Comparison of ENCODE assay signal across 23 cellular contexts in the genomic region with DNA sequence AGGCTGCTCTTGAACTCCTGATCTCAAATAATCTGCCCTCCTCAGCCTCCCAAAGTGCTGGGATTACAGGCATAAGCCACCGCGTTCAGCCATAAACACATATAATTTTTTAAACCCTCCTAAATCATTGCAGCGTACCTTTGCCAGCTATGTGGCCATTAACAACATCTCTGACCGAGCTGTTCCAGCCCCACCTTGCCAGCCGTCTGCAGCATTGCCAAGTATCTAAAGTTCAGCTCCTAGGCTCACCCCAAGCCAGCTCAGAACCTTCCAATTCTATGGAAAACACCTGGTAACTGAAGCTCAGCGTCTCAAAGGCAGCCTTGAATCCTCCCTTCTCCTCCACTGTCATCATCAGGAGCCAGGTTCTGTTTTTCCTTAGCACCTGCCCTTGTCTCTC. TPM values are rescaled to one million over a fixed set of nuclear protein-coding genes. Genes with fewer than 3 reads are reported as not detected.
DNase-seq lines count a peak whose midpoint lies in the region; ATAC-seq and TF ChIP-seq lines count a peak whose summit lies in the region.
"Had no signal": no experiment of that assay in that cellular context is flagged by ENCODE, and none has a peak within 500 bp of the region (broad histone marks: within the 10 kb centered on the region; RNA-seq: fewer than 3 reads in every experiment).

No MANE protein-coding gene starts in this region.

- H3K27me3 ChIP-seq in GM23338 (ENCODE audit: insufficient read depth) (peaks cover 25% of the 10 kb centered on the region), neural cell (ENCODE audit: insufficient read depth, low read depth, low read length) (peaks cover 18% of the 10 kb centered on the region)

- no peaks in the 10 kb centered on the region for H3K36me3 ChIP-seq in GM23338 (ENCODE audit: insufficient read depth)
- no peaks in the 10 kb centered on the region for H3K36me3 ChIP-seq in neural cell (ENCODE audit: insufficient read depth, low read length)

- intact Hi-C loops in left colon (cut with DNase I, micrococcal nuclease) = no loop called here

- no peaks in the 10 kb centered on the region for H3K79me2 ChIP-seq in GM23338 (replicated peaks; ENCODE audit: insufficient read depth)
- no peaks in the 10 kb centered on the region for H3K79me2 ChIP-seq in neural cell (replicated peaks; ENCODE audit: insufficient read depth, low read length)

- H4K20me1 ChIP-seq in GM23338 (replicated peaks; ENCODE audit: insufficient read depth) (no peaks in the 10 kb centered on the region), neural cell (ENCODE audit: insufficient read depth) (no peaks in the 10 kb centered on the region)

- no peak overlapping the region for H3K4me3 Mint-ChIP-seq in GM23338
- H3K4me3 Mint-ChIP-seq: CD8-positive, alpha-beta memory T cell had no signal

- H3K9me2 ChIP-seq in GM23338 (ENCODE audit: insufficient read depth) (no peaks in the 10 kb centered on the region), neural cell (ENCODE audit: insufficient read depth, low read length) (no peaks in the 10 kb centered on the region)

- H3K27ac ChIP-seq in GM23338 (ENCODE audit: low read depth) (no peak overlapping the region), neural cell (ENCODE audit: low read length) (no peak overlapping the region)
- H3K27ac ChIP-seq: 22Rv1, KMS-11 had no signal

- no peak for TF ChIP-seq RAD21 in neural cell (conservative IDR thresholded peaks at IDR 0.05)

- no peak for TF ChIP-seq EP300 in neural cell (conservative IDR thresholded peaks at IDR 0.05; ENCODE audit: poor library complexity, severe bottlenecking)

- H2AFZ ChIP-seq in GM23338 (peak overlapping the region; percentile 72; the same call in 1 of the 2 replicates), neural cell (ENCODE audit: low read depth, low read length) (no peak overlapping the region)

- no peaks in the 10 kb centered on the region for H3K9me3 ChIP-seq in neural cell (ENCODE audit: low read length)

- peaks cover 20% of the 10 kb centered on the region for H3K27me3 Mint-ChIP-seq in GM23338 (ENCODE audit: insufficient read depth, low read depth, poor library complexity)

- ATAC-seq in GM23338 (no peak), left colon (peak; percentile 86)
- ATAC-seq: SK-N-SH treated with all-trans-retinoic acid at 6 μM for 48 hours had no signal

- H3K9ac ChIP-seq in neural cell (ENCODE audit: low read length) = peak overlapping the region; percentile 7
- H3K9ac ChIP-seq: KMS-11 had no signal

- DNase-seq in NCI-H146 treated with DMSO at 0.1 percent for 48 hours (lab: John Stamatoyannopoulos, UW; ENCODE audit: unreplicated experiment) = peak; percentile 67
- DNase-seq in NCI-H146 (lab: John Stamatoyannopoulos, UW) = no peak
- no peak for DNase-seq in GM23338 (ENCODE audit: low spot score)
- DNase-seq in left colon = peak; percentile 47 to 51
- no peak for DNase-seq in KG1 (lab: John Stamatoyannopoulos, UW)
- DNase-seq in NCI-H526 treated with DMSO at 0.1 percent for 48 hours (lab: John Stamatoyannopoulos, UW) = no peak
- no peak for DNase-seq in ACHN
- DNase-seq: AML-193; C1 segment of cervical spinal cord; Calu3; CD8-positive, alpha-beta memory T cell; DMS153; MV-4-11; NCI-H1105 treated with DMSO at 0.1 percent for 48 hours; NCI-H1694 treated with DMSO at 0.1 percent for 48 hours; NCI-H524 treated with DMSO at 0.1 percent for 48 hours had no signal

- no peaks in the 10 kb centered on the region for H3K4me1 ChIP-seq in GM23338 (ENCODE audit: insufficient read depth)

- H3K4me1 Mint-ChIP-seq in GM23338 = peaks cover 2% of the 10 kb centered on the region; the same call in 1 of the 3 replicates

- H3K4me2 ChIP-seq in GM23338 (no peak overlapping the region), neural cell (ENCODE audit: low read length) (no peak overlapping the region)
- H3K4me2 ChIP-seq: KMS-11 had no signal

- peaks cover 2% of the 10 kb centered on the region; the same call in 1 of the 3 replicates for H3K9me3 Mint-ChIP-seq in GM23338
- H3K9me3 Mint-ChIP-seq: CD8-positive, alpha-beta memory T cell had no signal

- in situ Hi-C loops in ACHN (cut with HindIII; ENCODE audit: low pct_ligation_motif_present, low pct_unique_long_range_greater_than_20kb, low sequenced_read_pairs) = no loop called here

- H3K36me3 Mint-ChIP-seq in GM23338 (ENCODE audit: low read depth) = no peaks in the 10 kb centered on the region
- H3K36me3 Mint-ChIP-seq: CD8-positive, alpha-beta memory T cell had no signal

- no peak overlapping the region for H3K27ac Mint-ChIP-seq in GM23338

- no peak for TF ChIP-seq CTCF in GM23338 (conservative IDR thresholded peaks at IDR 0.05; ENCODE audit: low read depth in 2 of 2)
- no peak for TF ChIP-seq CTCF in neural cell (IDR thresholded peaks at IDR 0.05; ENCODE audit: poor library complexity, severe bottlenecking)

- no peaks in the 10 kb centered on the region for H3F3A ChIP-seq in GM23338 (replicated peaks; ENCODE audit: low read depth)
- no peaks in the 10 kb centered on the region for H3F3A ChIP-seq in neural cell (ENCODE audit: insufficient read depth, low read length, poor library complexity, severe bottlenecking)

- H3K4me3 ChIP-seq in GM23338 (no peak overlapping the region), neural cell (ENCODE audit: low read length) (no peak overlapping the region)

TF ChIP-seq in GM23338, 12 proteins besides CTCF, POLR2A, EP300 and RAD21 (continues in another document):
- TF ChIP-seq ZNF114 (CRISPR knock-in tag; IDR thresholded peaks at IDR 0.05) = no peak
- TF ChIP-seq JUNB (IDR thresholded peaks at IDR 0.05; ENCODE audit: unreplicated experiment) = no peak
- TF ChIP-seq, protein P1, sequence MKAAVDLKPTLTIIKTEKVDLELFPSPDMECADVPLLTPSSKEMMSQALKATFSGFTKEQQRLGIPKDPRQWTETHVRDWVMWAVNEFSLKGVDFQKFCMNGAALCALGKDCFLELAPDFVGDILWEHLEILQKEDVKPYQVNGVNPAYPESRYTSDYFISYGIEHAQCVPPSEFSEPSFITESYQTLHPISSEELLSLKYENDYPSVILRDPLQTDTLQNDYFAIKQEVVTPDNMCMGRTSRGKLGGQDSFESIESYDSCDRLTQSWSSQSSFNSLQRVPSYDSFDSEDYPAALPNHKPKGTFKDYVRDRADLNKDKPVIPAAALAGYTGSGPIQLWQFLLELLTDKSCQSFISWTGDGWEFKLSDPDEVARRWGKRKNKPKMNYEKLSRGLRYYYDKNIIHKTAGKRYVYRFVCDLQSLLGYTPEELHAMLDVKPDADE (IDR thresholded peaks at IDR 0.05) = no peak
- no peak for TF ChIP-seq NANOG (IDR thresholded peaks at IDR 0.05; ENCODE audit: borderline replicate concordance)
- no peak for TF ChIP-seq EZH2 (IDR thresholded peaks at IDR 0.05; ENCODE audit: low read depth, unreplicated experiment)

TF ChIP-seq in neural cell, 6 proteins besides CTCF, POLR2A, EP300 and RAD21:
- TF ChIP-seq POLR2AphosphoS5 (IDR thresholded peaks at IDR 0.05) (no peak), EZH2 (IDR thresholded peaks at IDR 0.05; ENCODE audit: borderline replicate concordance, insufficient read depth, low read length, poor library complexity, severe bottlenecking) (no peak), TAF1 (IDR thresholded peaks at IDR 0.05; ENCODE audit: low read depth) (no peak), SMC3 (conservative IDR thresholded peaks at IDR 0.05; ENCODE audit: poor library complexity) (no peak), MXI1 (conservative IDR thresholded peaks at IDR 0.05; ENCODE audit: poor library complexity, severe bottlenecking) (no peak)
- TF ChIP-seq, protein P2, sequence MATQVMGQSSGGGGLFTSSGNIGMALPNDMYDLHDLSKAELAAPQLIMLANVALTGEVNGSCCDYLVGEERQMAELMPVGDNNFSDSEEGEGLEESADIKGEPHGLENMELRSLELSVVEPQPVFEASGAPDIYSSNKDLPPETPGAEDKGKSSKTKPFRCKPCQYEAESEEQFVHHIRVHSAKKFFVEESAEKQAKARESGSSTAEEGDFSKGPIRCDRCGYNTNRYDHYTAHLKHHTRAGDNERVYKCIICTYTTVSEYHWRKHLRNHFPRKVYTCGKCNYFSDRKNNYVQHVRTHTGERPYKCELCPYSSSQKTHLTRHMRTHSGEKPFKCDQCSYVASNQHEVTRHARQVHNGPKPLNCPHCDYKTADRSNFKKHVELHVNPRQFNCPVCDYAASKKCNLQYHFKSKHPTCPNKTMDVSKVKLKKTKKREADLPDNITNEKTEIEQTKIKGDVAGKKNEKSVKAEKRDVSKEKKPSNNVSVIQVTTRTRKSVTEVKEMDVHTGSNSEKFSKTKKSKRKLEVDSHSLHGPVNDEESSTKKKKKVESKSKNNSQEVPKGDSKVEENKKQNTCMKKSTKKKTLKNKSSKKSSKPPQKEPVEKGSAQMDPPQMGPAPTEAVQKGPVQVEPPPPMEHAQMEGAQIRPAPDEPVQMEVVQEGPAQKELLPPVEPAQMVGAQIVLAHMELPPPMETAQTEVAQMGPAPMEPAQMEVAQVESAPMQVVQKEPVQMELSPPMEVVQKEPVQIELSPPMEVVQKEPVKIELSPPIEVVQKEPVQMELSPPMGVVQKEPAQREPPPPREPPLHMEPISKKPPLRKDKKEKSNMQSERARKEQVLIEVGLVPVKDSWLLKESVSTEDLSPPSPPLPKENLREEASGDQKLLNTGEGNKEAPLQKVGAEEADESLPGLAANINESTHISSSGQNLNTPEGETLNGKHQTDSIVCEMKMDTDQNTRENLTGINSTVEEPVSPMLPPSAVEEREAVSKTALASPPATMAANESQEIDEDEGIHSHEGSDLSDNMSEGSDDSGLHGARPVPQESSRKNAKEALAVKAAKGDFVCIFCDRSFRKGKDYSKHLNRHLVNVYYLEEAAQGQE (IDR thresholded peaks at IDR 0.05; ENCODE audit: borderline replicate concordance) = no peak
TF ChIP-seq in neural cell: peak in this region for 0.

RNA-seq across cellular contexts. Expression of a gene that starts 5.1 kb away (rescaled TPM):
- total RNA-seq in GM23338 (2014; rRNA removed; shearing (Covaris generic)) = 6.3 and 7.3 TPM in 2 replicates
- polyA plus RNA-seq in GM23338 (2016; fragmentation: Nextera tagmentation; extraction: Ambion mirVana) (7.7 and 8.7 TPM in 2 replicates), neural cell (not detected in 2 replicates)
- not detected for total RNA-seq in left colon
- polyA minus RNA-seq in neural cell = not detected in 2 replicates
- total RNA-seq: Calu3; CD8-positive, alpha-beta memory T cell; Daoy; HT1080 had no signal
- polyA plus RNA-seq: CD8-positive, alpha-beta memory T cell had no signal

RNA-seq across cellular contexts. Expression of a gene that starts 41.1 kb away (rescaled TPM):
- total RNA-seq in GM23338 (2014; rRNA removed; shearing (Covaris generic)) = not detected in 2 replicates
- polyA plus RNA-seq in GM23338 (2016; fragmentation: Nextera tagmentation; extraction: Ambion mirVana) (0.17 and 0.21 TPM in 2 replicates), neural cell (not detected in 2 replicates)
- total RNA-seq in left colon = 10 to 100 TPM in 1 of 2 donors, under 1 TPM in 1; 0.31 to 11.8 TPM
- polyA minus RNA-seq in neural cell = not detected in 2 replicates
- total RNA-seq: Calu3; CD8-positive, alpha-beta memory T cell; Daoy; H4; HT1080 had no signal
- polyA plus RNA-seq: CD8-positive, alpha-beta memory T cell had no signal

RNA-seq across cellular contexts. Expression of a gene that starts 50.1 kb away (rescaled TPM):
- total RNA-seq in GM23338 (2014; rRNA removed; shearing (Covaris generic)) = 17.3 and 21.0 TPM in 2 replicates
- polyA plus RNA-seq in GM23338 (2016; fragmentation: Nextera tagmentation; extraction: Ambion mirVana) (23.9 and 24.2 TPM in 2 replicates), neural cell (73.5 and 80.0 TPM in 2 replicates)
- total RNA-seq in left colon = 10 to 100 TPM; 60.0 to 66.9 TPM
- 51.5 and 58.7 TPM in 2 replicates for polyA minus RNA-seq in neural cell

RNA-seq across cellular contexts. Expression of a gene that starts 50.5 kb away (rescaled TPM):
- 24.7 and 30.6 TPM in 2 replicates for total RNA-seq in GM23338 (2014; rRNA removed; shearing (Covaris generic))
- polyA plus RNA-seq in GM23338 (2016; fragmentation: Nextera tagmentation; extraction: Ambion mirVana) (28.5 and 28.9 TPM in 2 replicates), neural cell (163 and 196 TPM in 2 replicates)
- total RNA-seq in left colon = 10 to 100 TPM; 64.5 to 85.0 TPM
- 74.0 and 80.1 TPM in 2 replicates for polyA minus RNA-seq in neural cell

Comparison
In these comparisons a context has a peak if more than half of its experiments do, and no peak if none do; other contexts are left out.
1. DNase-seq: peak in NCI-H146 treated with DMSO at 0.1 percent for 48 hours (single experiment) and left colon (2 of 2); none in NCI-H146 (single experiment), GM23338 (single experiment), KG1 (single experiment), NCI-H526 treated with DMSO at 0.1 percent for 48 hours (single experiment) and ACHN (single experiment).